In genomic region chr17:57762375-57762916, GRCh38 we compare ENCODE assay signal across 29 cellular contexts. TPM values are rescaled to one million over a fixed set of nuclear protein-coding genes. Genes with fewer than 3 reads are reported as not detected.
DNase-seq lines count a peak whose midpoint lies in the region; ATAC-seq and TF ChIP-seq lines count a peak whose summit lies in the region.
"Had no signal": no experiment of that assay in that cellular context is flagged by ENCODE, and none has a peak within 500 bp of the region (broad histone marks: within the 10 kb centered on the region; RNA-seq: fewer than 3 reads in every experiment).

No MANE protein-coding gene starts in this region.

- no peaks in the 10 kb centered on the region for H3K9me3 Mint-ChIP-seq in WTC11
- no peaks in the 10 kb centered on the region for H3K9me3 Mint-ChIP-seq in nephron progenitor cell
- no peaks in the 10 kb centered on the region for H3K9me3 Mint-ChIP-seq in effector memory CD8-positive, alpha-beta T cell
- H3K9me3 Mint-ChIP-seq: activated naive CD4-positive, alpha-beta T cell treated with anti-CD3 and anti-CD28 coated beads, Interleukin-2, amount 10 ng/mL, durations not matched to agents 7 days and 5 days; dendritic cell treated with granulocyte-macrophage colony-stimulating factor and Interleukin-4, amounts not matched to agents 40 ng/mL and 50 ng/mL, for 4 days had no signal

- peak; percentile 79 for ATAC-seq in WTC11
- ATAC-seq in HG02870 (IDR thresholded peaks at IDR 0.05; ENCODE audit: unreplicated experiment), result no peak
- no peak for ATAC-seq in effector memory CD8-positive, alpha-beta T cell (replicated peaks)
- ATAC-seq: lower lobe of right lung, PC-3 had no signal

- H3K36me3 Mint-ChIP-seq in WTC11, result no peaks in the 10 kb centered on the region
- no peaks in the 10 kb centered on the region for H3K36me3 Mint-ChIP-seq in nephron progenitor cell (ENCODE audit: low read depth)
- no peaks in the 10 kb centered on the region for H3K36me3 Mint-ChIP-seq in effector memory CD8-positive, alpha-beta T cell (ENCODE audit: insufficient read depth)
- H3K36me3 Mint-ChIP-seq: activated naive CD4-positive, alpha-beta T cell treated with anti-CD3 and anti-CD28 coated beads, Interleukin-2, amount 10 ng/mL, durations not matched to agents 7 days and 5 days had no signal

- POLR2A ChIA-PET in WTC11 (lab: Charles Lee), result no interaction called here

- CTCF ChIA-PET in WTC11 (lab: Charles Lee), result interaction anchor here (1.0 to 4.1 kb wide), 8 partner anchors 15 to 165 kb away, joined by 3 to 23 read pairs (median 8); no protein-coding TSS in a partner anchor

- intact Hi-C loops in cardiac septum (cut with DNase I), result no loop called here

- H3K4me3 Mint-ChIP-seq in WTC11, result no peak overlapping the region
- H3K4me3 Mint-ChIP-seq in nephron progenitor cell, result peak overlapping the region; percentile 61
- H3K4me3 Mint-ChIP-seq in effector memory CD8-positive, alpha-beta T cell, result no peak overlapping the region
- H3K4me3 Mint-ChIP-seq: activated naive CD4-positive, alpha-beta T cell treated with anti-CD3 and anti-CD28 coated beads, Interleukin-2, amount 10 ng/mL, durations not matched to agents 7 days and 5 days; dendritic cell treated with granulocyte-macrophage colony-stimulating factor and Interleukin-4, amounts not matched to agents 40 ng/mL and 50 ng/mL, for 4 days had no signal

- H3K27ac Mint-ChIP-seq in WTC11, result no peak overlapping the region
- H3K27ac Mint-ChIP-seq in nephron progenitor cell, result no peak overlapping the region
- H3K27ac Mint-ChIP-seq in effector memory CD8-positive, alpha-beta T cell, result no peak overlapping the region
- H3K27ac Mint-ChIP-seq: activated naive CD4-positive, alpha-beta T cell treated with anti-CD3 and anti-CD28 coated beads, Interleukin-2, amount 10 ng/mL, durations not matched to agents 7 days and 5 days; dendritic cell treated with granulocyte-macrophage colony-stimulating factor and Interleukin-4, amounts not matched to agents 40 ng/mL and 50 ng/mL, for 4 days had no signal

- H3K4me3 ChIP-seq in foreskin fibroblast (ENCODE audit: low read depth in 1 of 2, low read length in 2 of 2), result no peak overlapping the region
- H3K4me3 ChIP-seq: BLaER1, lower lobe of right lung, stomach, transverse colon had no signal

- DNase-seq in ELF-1 (ENCODE audit: low read depth, low spot score), result peak; percentile 21
- peak; percentile 65 for DNase-seq in NCI-H1694 treated with DMSO at 0.1 percent for 48 hours (lab: John Stamatoyannopoulos, UW)
- no peak for DNase-seq in WTC11 (ENCODE audit: low spot score)
- DNase-seq in nephron progenitor cell, result peak; percentile 30
- no peak for DNase-seq in foreskin fibroblast
- DNase-seq in effector memory CD8-positive, alpha-beta T cell, result no peak
- no peak for DNase-seq in cardiac septum (ENCODE audit: low spot score)
- DNase-seq: activated CD4-positive, alpha-beta T cell treated with anti-CD3 and anti-CD28 coated beads for 4 hours; activated naive CD4-positive, alpha-beta T cell treated with anti-CD3 and anti-CD28 coated beads, Interleukin-2, amount 10 ng/mL, durations not matched to agents 7 days and 5 days; activated T-cell treated with anti-CD3 and anti-CD28 coated beads, Interleukin-2, amount 50 U/mL, for 48 hours; caudate nucleus; hippocampal formation; lower lobe of right lung; NCI-H1092; NCI-H226; PC-3; SHP77 treated with DMSO at 0.1 percent for 48 hours; stimulated activated CD4-positive, alpha-beta T cell treated with anti-CD3 and anti-CD28 coated beads, Interleukin-12 subunit alpha, Interleukin-12 subunit beta, amount 100 ng/mL, for 4 hours; stimulated activated CD4-positive, alpha-beta T cell treated with anti-CD3 and anti-CD28 coated beads, Interleukin-4, amount 100 ng/mL, for 4 hours; stomach; transverse colon had no signal

- H3K4me1 Mint-ChIP-seq in WTC11, result peaks cover 19% of the 10 kb centered on the region
- H3K4me1 Mint-ChIP-seq in nephron progenitor cell, result peaks cover 43% of the 10 kb centered on the region
- H3K4me1 Mint-ChIP-seq in effector memory CD8-positive, alpha-beta T cell (ENCODE audit: low read depth in 2 of 2), result peaks cover 0 to 2% of the 10 kb centered on the region in 2 donors
- H3K4me1 Mint-ChIP-seq: activated naive CD4-positive, alpha-beta T cell treated with anti-CD3 and anti-CD28 coated beads, Interleukin-2, amount 10 ng/mL, durations not matched to agents 7 days and 5 days had no signal

- TF ChIP-seq CTCF in WTC11 (IDR thresholded peaks at IDR 0.05) (no peak), nephron progenitor cell (IDR thresholded peaks at IDR 0.05) (no peak), foreskin fibroblast (IDR thresholded peaks at IDR 0.05; ENCODE audit: low read depth, low read length) (no peak)

- H3K27me3 Mint-ChIP-seq in WTC11 (ENCODE audit: low read depth) (peaks cover 6% of the 10 kb centered on the region), nephron progenitor cell (ENCODE audit: low read depth, poor library complexity) (peaks cover 21% of the 10 kb centered on the region)
- H3K27me3 Mint-ChIP-seq in effector memory CD8-positive, alpha-beta T cell, result peaks cover 25 to 41% of the 10 kb centered on the region in 2 donors

TF ChIP-seq in WTC11, 78 proteins besides CTCF, POLR2A, EP300 and RAD21:
- TF ChIP-seq HMGXB4 (CRISPR knock-in tag; IDR thresholded peaks at IDR 0.05) (no peak), RELA (CRISPR knock-in tag; IDR thresholded peaks at IDR 0.05; ENCODE audit: borderline replicate concordance) (no peak), SMAD3 (CRISPR knock-in tag; IDR thresholded peaks at IDR 0.05; ENCODE audit: borderline replicate concordance) (no peak)

RNA-seq across cellular contexts. Expression of gene CCDC182, which starts 17.3 kb away (rescaled TPM):
- not detected in 3 replicates for total RNA-seq in WTC11 (2021)
- total RNA-seq in cardiac septum, result not detected
- total RNA-seq: Daoy; fibroblast of villous mesenchyme; lower lobe of right lung; omental fat pad; PC-3; renal cortical epithelial cell; stomach; T-helper 1 cell treated with Interleukin-12 subunit alpha and Interleukin-12 subunit beta and Interleukin-4 antibody, amounts not matched to agents 30 ng/mL and 1 ng/mL, for 36 hours; transverse colon had no signal

Comparison
In these comparisons a context has a peak if more than half of its experiments do, and no peak if none do; other contexts are left out.
1. DNase-seq: peak in ELF-1 (single experiment), NCI-H1694 treated with DMSO at 0.1 percent for 48 hours (single experiment) and nephron progenitor cell (single experiment); none in WTC11 (single experiment), foreskin fibroblast (0 of 2), effector memory CD8-positive, alpha-beta T cell (0 of 3) and cardiac septum (single experiment).